Comparison of ENCODE assay signal across 12 cellular contexts in genomic region chr11:43124272-43124920, GRCh38.
"Had no signal": no experiment of that assay in that cellular context is flagged by ENCODE, and none has a peak within 500 bp of the region (broad histone marks: within the 10 kb centered on the region; RNA-seq: fewer than 3 reads in every experiment).

No MANE protein-coding gene starts in this region.

- H3K4me1 Mint-ChIP-seq: naive thymus-derived CD4-positive, alpha-beta T cell had no signal

- H3K36me3 Mint-ChIP-seq: naive thymus-derived CD4-positive, alpha-beta T cell had no signal

- H3K4me3 Mint-ChIP-seq: naive thymus-derived CD4-positive, alpha-beta T cell had no signal

- ATAC-seq: esophagus mucosa; heart left ventricle; left colon; naive thymus-derived CD4-positive, alpha-beta T cell; right cardiac atrium had no signal

- DNase-seq: effector memory CD4-positive, alpha-beta T cell; heart left ventricle; hippocampal formation; left colon; mammary epithelial cell; naive thymus-derived CD4-positive, alpha-beta T cell; ovary; right cardiac atrium; stimulated activated CD4-positive, alpha-beta T cell treated with anti-CD3 and anti-CD28 coated beads, Interleukin-2, amount 100 ng/mL, for 48 hours; stimulated activated naive CD4-positive, alpha-beta T cell treated with Interleukin-2 at 50 U/mL for 16 hours; trophoblast cell had no signal

- H3K27ac Mint-ChIP-seq: naive thymus-derived CD4-positive, alpha-beta T cell had no signal
